29 cellular contexts compared by ENCODE assay signal in the genomic region with DNA sequence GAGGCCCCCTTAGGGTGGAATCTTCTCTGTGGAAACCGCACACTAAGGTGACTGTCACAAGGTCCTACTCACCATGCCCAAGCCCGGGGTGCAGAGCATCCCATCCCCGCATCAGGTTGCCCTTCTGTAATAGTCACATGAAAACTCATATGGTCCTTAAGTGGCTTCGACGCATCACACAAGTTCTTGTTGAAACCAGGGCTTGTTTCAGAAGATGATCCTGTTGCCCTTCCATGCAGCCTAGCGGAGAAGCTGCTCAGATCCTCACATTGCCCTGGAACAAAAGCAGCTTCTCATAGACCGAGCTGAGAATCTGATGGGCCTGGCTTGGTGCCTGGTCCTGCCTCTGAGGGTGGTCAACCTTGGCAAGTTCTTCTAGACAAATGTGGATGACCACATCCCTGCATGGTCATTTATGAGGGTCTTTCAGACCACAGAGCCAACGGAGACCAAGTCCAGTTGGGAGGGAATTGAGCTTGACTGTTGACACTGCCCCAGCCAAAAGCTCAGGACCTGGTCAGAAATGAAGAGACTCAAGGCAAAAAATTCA.
"Had no signal": no experiment of that assay in that cellular context is flagged by ENCODE, and none has a peak within 500 bp of the region (broad histone marks: within the 10 kb centered on the region; RNA-seq: fewer than 3 reads in every experiment).

No MANE protein-coding gene starts in this region.

- H3K27ac ChIP-seq: ascending aorta, breast epithelium, cardiac muscle cell, colonic mucosa, foreskin keratinocyte, gastrocnemius medialis, heart left ventricle had no signal

- H3K4me3 Mint-ChIP-seq: activated CD4-positive, alpha-beta memory T cell treated with anti-CD3 and anti-CD28 coated beads for 36 hours; activated CD4-positive, alpha-beta T cell treated with anti-CD3 and anti-CD28 coated beads for 36 hours; activated CD8-positive, alpha-beta T cell treated with anti-CD3 and anti-CD28 coated beads, Interleukin-2, amount 10 ng/mL, durations not matched to agents 7 days and 5 days; activated naive CD4-positive, alpha-beta T cell treated with anti-CD3 and anti-CD28 coated beads, Interleukin-2, amount 10 ng/mL, durations not matched to agents 7 days and 5 days; activated naive CD8-positive, alpha-beta T cell treated with anti-CD3 and anti-CD28 coated beads, Interleukin-2, amount 10 ng/mL, durations not matched to agents 7 days and 5 days; activated T-cell treated with anti-CD3 and anti-CD28 coated beads, Interleukin-2, amount 50 U/mL, for 24 hours; activated T-cell treated with anti-CD3 and anti-CD28 coated beads, Interleukin-2, amount 50 U/mL, for 72 hours; brain; endodermal cell had no signal

- ATAC-seq: activated CD4-positive, alpha-beta T cell treated with anti-CD3 and anti-CD28 coated beads for 36 hours; activated CD8-positive, alpha-beta T cell treated with anti-CD3 and anti-CD28 coated beads, Interleukin-2, amount 10 ng/mL, durations not matched to agents 7 days and 5 days; activated naive CD4-positive, alpha-beta T cell treated with anti-CD3 and anti-CD28 coated beads, Interleukin-2, amount 50 U/mL, for 72 hours; activated T-cell treated with anti-CD3 and anti-CD28 coated beads, Interleukin-2, amount 50 U/mL, for 72 hours; esophagus mucosa; foreskin keratinocyte; gastrocnemius medialis; heart left ventricle had no signal

- H3K36me3 ChIP-seq: ascending aorta, breast epithelium, cardiac muscle cell, colonic mucosa, gastrocnemius medialis, heart left ventricle had no signal

- DNase-seq: activated CD4-positive, alpha-beta memory T cell treated with anti-CD3 and anti-CD28 coated beads for 36 hours; activated CD4-positive, alpha-beta T cell treated with anti-CD3 and anti-CD28 coated beads for 36 hours; activated CD4-positive, alpha-beta T cell treated with anti-CD3 and anti-CD28 coated beads, Interleukin-2, amount 50 U/mL, for 1 hour; activated CD4-positive, CD25-positive, alpha-beta regulatory T cell; activated CD4-positive, CD25-positive, alpha-beta regulatory T cell treated with anti-CD3 and anti-CD28 coated beads, Interleukin-2, amount 50 U/mL, for 72 hours; activated CD8-positive, alpha-beta T cell treated with anti-CD3 and anti-CD28 coated beads, Interleukin-2, amount 10 ng/mL, durations not matched to agents 7 days and 5 days; activated gamma-delta T cell; activated naive CD4-positive, alpha-beta T cell; activated naive CD4-positive, alpha-beta T cell treated with anti-CD3 and anti-CD28 coated beads, Interleukin-2, amount 10 ng/mL, durations not matched to agents 7 days and 5 days; activated naive CD8-positive, alpha-beta T cell treated with anti-CD3 and anti-CD28 coated beads, Interleukin-2, amount 10 ng/mL, durations not matched to agents 7 days and 5 days; activated T-cell treated with anti-CD3 and anti-CD28 coated beads for 4 hours; activated T-cell treated with anti-CD3 and anti-CD28 coated beads, Interleukin-2, amount 50 U/mL, for 24 hours; activated T-cell treated with anti-CD3 and anti-CD28 coated beads, Interleukin-2, amount 50 U/mL, for 72 hours; central memory CD4-positive, alpha-beta T cell; cerebellar nuclear complex; colonic mucosa; effector memory CD4-positive, alpha-beta T cell; endodermal cell; foreskin keratinocyte; gastrocnemius medialis; glutamatergic neuron; heart left ventricle; T-helper 2 cell had no signal

- H3K36me3 Mint-ChIP-seq: activated CD4-positive, alpha-beta memory T cell treated with anti-CD3 and anti-CD28 coated beads for 36 hours; activated naive CD4-positive, alpha-beta T cell treated with anti-CD3 and anti-CD28 coated beads, Interleukin-2, amount 10 ng/mL, durations not matched to agents 7 days and 5 days; brain had no signal

- H3K9me3 Mint-ChIP-seq: activated naive CD8-positive, alpha-beta T cell treated with anti-CD3 and anti-CD28 coated beads, Interleukin-2, amount 10 ng/mL, durations not matched to agents 7 days and 5 days; activated T-cell treated with anti-CD3 and anti-CD28 coated beads, Interleukin-2, amount 50 U/mL, for 24 hours had no signal

- H3K4me1 ChIP-seq: ascending aorta, breast epithelium, colonic mucosa, foreskin keratinocyte, gastrocnemius medialis had no signal

- H3K9me3 ChIP-seq: ascending aorta, breast epithelium, colonic mucosa, gastrocnemius medialis had no signal

- H3K27me3 Mint-ChIP-seq: activated CD4-positive, alpha-beta memory T cell treated with anti-CD3 and anti-CD28 coated beads for 36 hours; activated CD4-positive, alpha-beta T cell treated with anti-CD3 and anti-CD28 coated beads for 36 hours; activated T-cell treated with anti-CD3 and anti-CD28 coated beads, Interleukin-2, amount 50 U/mL, for 24 hours had no signal

- H3K4me1 Mint-ChIP-seq: endodermal cell had no signal

- H3K27ac Mint-ChIP-seq: activated CD4-positive, alpha-beta memory T cell treated with anti-CD3 and anti-CD28 coated beads for 36 hours; activated CD4-positive, alpha-beta T cell treated with anti-CD3 and anti-CD28 coated beads for 36 hours; activated CD8-positive, alpha-beta T cell treated with anti-CD3 and anti-CD28 coated beads, Interleukin-2, amount 10 ng/mL, durations not matched to agents 7 days and 5 days; activated naive CD4-positive, alpha-beta T cell treated with anti-CD3 and anti-CD28 coated beads, Interleukin-2, amount 10 ng/mL, durations not matched to agents 7 days and 5 days; activated naive CD4-positive, alpha-beta T cell treated with anti-CD3 and anti-CD28 coated beads, Interleukin-2, amount 50 U/mL, for 72 hours; activated naive CD8-positive, alpha-beta T cell treated with anti-CD3 and anti-CD28 coated beads, Interleukin-2, amount 10 ng/mL, durations not matched to agents 7 days and 5 days; activated T-cell treated with anti-CD3 and anti-CD28 coated beads, Interleukin-2, amount 50 U/mL, for 24 hours; activated T-cell treated with anti-CD3 and anti-CD28 coated beads, Interleukin-2, amount 50 U/mL, for 72 hours; brain; endodermal cell had no signal

- H3K27me3 ChIP-seq: ascending aorta, breast epithelium, cardiac muscle cell, colonic mucosa, foreskin keratinocyte, gastrocnemius medialis, heart left ventricle had no signal

- H3K4me3 ChIP-seq: ascending aorta, breast epithelium, cardiac muscle cell, colonic mucosa, gastrocnemius medialis, heart left ventricle had no signal
